8 cellular contexts compared by ENCODE assay signal in genomic region chr4:69823481-69824186, GRCh38.
DNase-seq lines count a peak whose midpoint lies in the region; ATAC-seq and TF ChIP-seq lines count a peak whose summit lies in the region.

No MANE protein-coding gene starts in this region.

- no peaks in the 10 kb centered on the region for H3K36me3 Mint-ChIP-seq in nephron (ENCODE audit: low read depth)

- no peak overlapping the region for H3K27ac ChIP-seq in RWPE1

- DNase-seq in GM03348 (ENCODE audit: low spot score): peak; percentile 36
- peak; percentile 27 for DNase-seq in HK-2 (ENCODE audit: unreplicated experiment)
- peak; percentile 28 for DNase-seq in RWPE1 (ENCODE audit: low spot score)
- DNase-seq in brain pericyte (ENCODE audit: low read depth, low spot score): peak; percentile 29
- DNase-seq in OCI-M2 (lab: John Stamatoyannopoulos, UW; ENCODE audit: unreplicated experiment): no peak
- DNase-seq in AG08396 (ENCODE audit: low spot score): no peak

- no peaks in the 10 kb centered on the region for H3K9me3 Mint-ChIP-seq in nephron

- POLR2A ChIA-PET in RWPE1 (lab: Yijun Ruan, JAX; ENCODE audit: low non-redundant PET): no interaction called here

- ATAC-seq in GM21360 (IDR thresholded peaks at IDR 0.05; ENCODE audit: unreplicated experiment): peak; percentile 94

- TF ChIP-seq CTCF in RWPE1 (conservative IDR thresholded peaks at IDR 0.05; ENCODE audit: low read depth): peak; percentile 46
- TF ChIP-seq CTCF in nephron (IDR thresholded peaks at IDR 0.05; ENCODE audit: unreplicated experiment in 3 of 3): peak in 2 of 3 experiments; percentile 27 to 29

- H3K4me3 Mint-ChIP-seq in nephron: no peak overlapping the region

- peaks cover 5% of the 10 kb centered on the region for H3K4me1 Mint-ChIP-seq in nephron

- H3K27ac Mint-ChIP-seq in nephron: peak overlapping the region; percentile 35 to 76 (median 72)

- H3K27me3 Mint-ChIP-seq in nephron (ENCODE audit: low read depth): no peaks in the 10 kb centered on the region

- CTCF ChIA-PET in RWPE1 (lab: Yijun Ruan, JAX): interaction anchor here (0.8 to 1.2 kb wide), 5 partner anchors 10 to 134 kb away, joined by 3 to 7 read pairs (median 4); no protein-coding TSS in a partner anchor

Comparison
In these comparisons a context has a peak if more than half of its experiments do, and no peak if none do; other contexts are left out.
1. DNase-seq: peak in GM03348 (single experiment), HK-2 (single experiment), RWPE1 (single experiment) and brain pericyte (single experiment); none in OCI-M2 (single experiment) and AG08396 (single experiment).